In genomic region chr17:4720787-4721186, GRCh38 we compare ENCODE assay signal across 1 cellular context.
TF ChIP-seq lines count a peak whose summit lies in the region.

No MANE protein-coding gene starts in this region.

TF ChIP-seq in HepG2, 621 proteins besides CTCF, POLR2A, EP300 and RAD21:
- TF ChIP-seq FOXA3 (CRISPR knock-in tag; IDR thresholded peaks at IDR 0.05): no peak
- TF ChIP-seq ZNF383 (CRISPR knock-in tag; IDR thresholded peaks at IDR 0.05; ENCODE audit: borderline replicate concordance): no peak
- no peak for TF ChIP-seq MTA3 (CRISPR knock-in tag; IDR thresholded peaks at IDR 0.05)
- TF ChIP-seq DPF2 (CRISPR knock-in tag; IDR thresholded peaks at IDR 0.05; ENCODE audit: borderline replicate concordance, low read depth): no peak
- TF ChIP-seq MTF2 (CRISPR knock-in tag; IDR thresholded peaks at IDR 0.05; ENCODE audit: borderline replicate concordance): no peak
- TF ChIP-seq ZNF160 (CRISPR knock-in tag; IDR thresholded peaks at IDR 0.05): no peak
- no peak for TF ChIP-seq GABPB1 (CRISPR knock-in tag; IDR thresholded peaks at IDR 0.05)
- no peak for TF ChIP-seq FOXC1 (CRISPR knock-in tag; IDR thresholded peaks at IDR 0.05; ENCODE audit: borderline replicate concordance)
- TF ChIP-seq ZZZ3 (CRISPR knock-in tag; IDR thresholded peaks at IDR 0.05; ENCODE audit: borderline replicate concordance): no peak
- TF ChIP-seq GZF1 (CRISPR knock-in tag; IDR thresholded peaks at IDR 0.05): no peak
- TF ChIP-seq ZNF263 (CRISPR knock-in tag; IDR thresholded peaks at IDR 0.05): peak; percentile 81
- TF ChIP-seq AFF4 (CRISPR knock-in tag; IDR thresholded peaks at IDR 0.05): no peak
- no peak for TF ChIP-seq HDAC6 (IDR thresholded peaks at IDR 0.05; ENCODE audit: low read depth, low read length)
- TF ChIP-seq CBX5 (CRISPR knock-in tag; IDR thresholded peaks at IDR 0.05; ENCODE audit: borderline replicate concordance): no peak
- no peak for TF ChIP-seq CSRNP2 (CRISPR knock-in tag; conservative IDR thresholded peaks at IDR 0.05; ENCODE audit: low read depth)
- no peak for TF ChIP-seq ZSCAN29 (CRISPR knock-in tag; conservative IDR thresholded peaks at IDR 0.05)
- TF ChIP-seq ZMYM3 (CRISPR knock-in tag; IDR thresholded peaks at IDR 0.05): no peak
- TF ChIP-seq FOSL2 (CRISPR knock-in tag; IDR thresholded peaks at IDR 0.05): peak; percentile 43; the same call in 1 of the 2 replicates
- no peak for TF ChIP-seq IKZF4 (CRISPR knock-in tag; IDR thresholded peaks at IDR 0.05; ENCODE audit: borderline replicate concordance, low read depth, not compliant biosample characterization)
- no peak for TF ChIP-seq MXD1 (CRISPR knock-in tag; IDR thresholded peaks at IDR 0.05)
- no peak for TF ChIP-seq SYNCRIP (IDR thresholded peaks at IDR 0.05; ENCODE audit: insufficient read depth, low read depth, low read length)
- TF ChIP-seq HOXA3 (CRISPR knock-in tag; IDR thresholded peaks at IDR 0.05): peak; percentile 35; the same call in 1 of the 2 replicates
- TF ChIP-seq, protein P1, sequence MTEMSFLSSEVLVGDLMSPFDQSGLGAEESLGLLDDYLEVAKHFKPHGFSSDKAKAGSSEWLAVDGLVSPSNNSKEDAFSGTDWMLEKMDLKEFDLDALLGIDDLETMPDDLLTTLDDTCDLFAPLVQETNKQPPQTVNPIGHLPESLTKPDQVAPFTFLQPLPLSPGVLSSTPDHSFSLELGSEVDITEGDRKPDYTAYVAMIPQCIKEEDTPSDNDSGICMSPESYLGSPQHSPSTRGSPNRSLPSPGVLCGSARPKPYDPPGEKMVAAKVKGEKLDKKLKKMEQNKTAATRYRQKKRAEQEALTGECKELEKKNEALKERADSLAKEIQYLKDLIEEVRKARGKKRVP (CRISPR knock-in tag; IDR thresholded peaks at IDR 0.05): peak in 1 of 2 experiments; percentile 52; a peak in 1 of 4 replicates
- no peak for TF ChIP-seq BRF2 (CRISPR knock-in tag; IDR thresholded peaks at IDR 0.05)
- peak; percentile 57 for TF ChIP-seq HNRNPK (IDR thresholded peaks at IDR 0.05; ENCODE audit: low read depth, low read length, poor library complexity, severe bottlenecking)
- peak; percentile 87 for TF ChIP-seq ZBTB21 (CRISPR knock-in tag; IDR thresholded peaks at IDR 0.05)
- no peak for TF ChIP-seq SOX5 (CRISPR knock-in tag; IDR thresholded peaks at IDR 0.05; ENCODE audit: borderline replicate concordance)
- TF ChIP-seq MEIS1 (CRISPR knock-in tag; IDR thresholded peaks at IDR 0.05; ENCODE audit: borderline replicate concordance): no peak
- no peak for TF ChIP-seq DBP (CRISPR knock-in tag; IDR thresholded peaks at IDR 0.05; ENCODE audit: not compliant biosample characterization)
- TF ChIP-seq RFXAP (CRISPR knock-in tag; IDR thresholded peaks at IDR 0.05; ENCODE audit: borderline replicate concordance): no peak
- no peak for TF ChIP-seq SALL2 (CRISPR knock-in tag; IDR thresholded peaks at IDR 0.05)
- peak; percentile 33; the same call in 1 of the 2 replicates for TF ChIP-seq CREB1 (IDR thresholded peaks at IDR 0.05)
- no peak for TF ChIP-seq CREB1 (CRISPR knock-in tag; IDR thresholded peaks at IDR 0.05)
- TF ChIP-seq, protein P2, sequence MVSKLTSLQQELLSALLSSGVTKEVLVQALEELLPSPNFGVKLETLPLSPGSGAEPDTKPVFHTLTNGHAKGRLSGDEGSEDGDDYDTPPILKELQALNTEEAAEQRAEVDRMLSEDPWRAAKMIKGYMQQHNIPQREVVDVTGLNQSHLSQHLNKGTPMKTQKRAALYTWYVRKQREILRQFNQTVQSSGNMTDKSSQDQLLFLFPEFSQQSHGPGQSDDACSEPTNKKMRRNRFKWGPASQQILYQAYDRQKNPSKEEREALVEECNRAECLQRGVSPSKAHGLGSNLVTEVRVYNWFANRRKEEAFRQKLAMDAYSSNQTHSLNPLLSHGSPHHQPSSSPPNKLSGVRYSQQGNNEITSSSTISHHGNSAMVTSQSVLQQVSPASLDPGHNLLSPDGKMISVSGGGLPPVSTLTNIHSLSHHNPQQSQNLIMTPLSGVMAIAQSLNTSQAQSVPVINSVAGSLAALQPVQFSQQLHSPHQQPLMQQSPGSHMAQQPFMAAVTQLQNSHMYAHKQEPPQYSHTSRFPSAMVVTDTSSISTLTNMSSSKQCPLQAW (CRISPR knock-in tag; IDR thresholded peaks at IDR 0.05): no peak
- TF ChIP-seq ZNF350 (CRISPR knock-in tag; IDR thresholded peaks at IDR 0.05; ENCODE audit: borderline replicate concordance, low read depth): no peak
- TF ChIP-seq ZNF737 (CRISPR knock-in tag; IDR thresholded peaks at IDR 0.05; ENCODE audit: borderline replicate concordance): no peak
